12 cellular contexts compared by ENCODE assay signal in genomic region chr13:33284016-33284415, GRCh38. TPM values are rescaled to one million over a fixed set of nuclear protein-coding genes. Genes with fewer than 3 reads are reported as not detected.
A peak's percentile ranks its signal among the peaks of the same experiment; 100 is the strongest.
DNase-seq lines count a peak whose midpoint lies in the region; ATAC-seq and TF ChIP-seq lines count a peak whose summit lies in the region.
"Had no signal": no experiment of that assay in that cellular context is flagged by ENCODE, and none has a peak within 500 bp of the region (broad histone marks: within the 10 kb centered on the region; RNA-seq: fewer than 3 reads in every experiment).

No MANE protein-coding gene starts in this region.

- ATAC-seq in Right ventricle myocardium superior (ENCODE audit: poor library complexity): no peak
- ATAC-seq in GM21529 (IDR thresholded peaks at IDR 0.05; ENCODE audit: unreplicated experiment): no peak
- no peak for ATAC-seq in GM19452 (IDR thresholded peaks at IDR 0.05; ENCODE audit: unreplicated experiment)
- ATAC-seq: GM12878, left lobe of liver had no signal

- 49 to 52% methylated on average over 1 of the region's 1 CpG for WGBS in esophagus squamous epithelium, 2 donors

- H3K4me1 ChIP-seq in right atrium auricular region (peaks cover 0 to 48% of the 10 kb centered on the region in 2 donors), esophagus squamous epithelium (peaks cover 13 to 66% (median 14%) of the 10 kb centered on the region in 3 donors), neural progenitor cell (peaks cover 12% of the 10 kb centered on the region)

- H4K20me1 ChIP-seq in neural progenitor cell (ENCODE audit: low read depth): no peaks in the 10 kb centered on the region

- no peaks in the 10 kb centered on the region for H3K27me3 Mint-ChIP-seq in neural progenitor cell (ENCODE audit: insufficient read depth, low read depth)

- no peaks in the 10 kb centered on the region for H3K36me3 Mint-ChIP-seq in neural progenitor cell
- H3K36me3 Mint-ChIP-seq: activated naive CD8-positive, alpha-beta T cell treated with anti-CD3 and anti-CD28 coated beads, Interleukin-2, amount 10 ng/mL, durations not matched to agents 7 days and 5 days had no signal

- intact Hi-C loops in Right ventricle myocardium superior (cut with DNase I): loop anchor here (10.0 kb wide), 2 partner anchors 49 to 261 kb away; no protein-coding TSS in a partner anchor
- intact Hi-C loops in esophagus squamous epithelium (cut with DNase I): no loop called here

- peaks cover 36% of the 10 kb centered on the region for H3K4me1 Mint-ChIP-seq in neural progenitor cell

- peak overlapping the region; percentile 62 to 77 for H3K4me3 ChIP-seq in right atrium auricular region
- peak overlapping the region; percentile 31 to 75 (median 64) for H3K4me3 ChIP-seq in esophagus squamous epithelium
- H3K4me3 ChIP-seq in neural progenitor cell: no peak overlapping the region

- peak overlapping the region; percentile 91 for H3K4me3 Mint-ChIP-seq in neural progenitor cell

- H3K36me3 ChIP-seq in right atrium auricular region (no peaks in the 10 kb centered on the region), esophagus squamous epithelium (no peaks in the 10 kb centered on the region), neural progenitor cell (no peaks in the 10 kb centered on the region)

- no peaks in the 10 kb centered on the region for H3K27me3 ChIP-seq in right atrium auricular region
- peaks cover 0 to 3% (median 0%) of the 10 kb centered on the region in 4 donors for H3K27me3 ChIP-seq in esophagus squamous epithelium
- H3K27me3 ChIP-seq in neural progenitor cell: no peaks in the 10 kb centered on the region

- no peaks in the 10 kb centered on the region for H3F3A ChIP-seq in neural progenitor cell (ENCODE audit: low read depth)

- no peak overlapping the region for H3K27ac Mint-ChIP-seq in neural progenitor cell
- H3K27ac Mint-ChIP-seq: activated naive CD8-positive, alpha-beta T cell treated with anti-CD3 and anti-CD28 coated beads, Interleukin-2, amount 10 ng/mL, durations not matched to agents 7 days and 5 days had no signal

- TF ChIP-seq POLR2A in esophagus squamous epithelium (IDR thresholded peaks at IDR 0.05): no peak

- no peak overlapping the region for H3K9ac ChIP-seq in neural progenitor cell

- H3K9me3 ChIP-seq in right atrium auricular region (no peaks in the 10 kb centered on the region), esophagus squamous epithelium (no peaks in the 10 kb centered on the region), neural progenitor cell (ENCODE audit: low read depth) (no peaks in the 10 kb centered on the region)

- DNase-seq in right atrium auricular region (ENCODE audit: low spot score) (no peak), Right ventricle myocardium superior (no peak), esophagus squamous epithelium (lab: John Stamatoyannopoulos, UW) (no peak), neural progenitor cell (ENCODE audit: low spot score) (no peak), NCI-H1092 (lab: John Stamatoyannopoulos, UW) (no peak)
- no peak for DNase-seq in activated CD4-positive, CD25-positive, alpha-beta regulatory T cell (lab: John Stamatoyannopoulos, UW)
- DNase-seq: activated CD4-positive, CD25-positive, alpha-beta regulatory T cell treated with anti-CD3 and anti-CD28 coated beads, Interleukin-2, amount 50 U/mL, for 72 hours; activated naive CD8-positive, alpha-beta T cell treated with anti-CD3 and anti-CD28 coated beads, Interleukin-2, amount 10 ng/mL, durations not matched to agents 7 days and 5 days had no signal

- H3K27ac ChIP-seq in right atrium auricular region (peak overlapping the region; percentile 92 to 98), esophagus squamous epithelium (peak overlapping the region in 3 of 4 donors; percentile 36 to 95 (median 92)), neural progenitor cell (no peak overlapping the region)

- H3K9me3 Mint-ChIP-seq in neural progenitor cell: no peaks in the 10 kb centered on the region
- H3K9me3 Mint-ChIP-seq: activated naive CD8-positive, alpha-beta T cell treated with anti-CD3 and anti-CD28 coated beads, Interleukin-2, amount 10 ng/mL, durations not matched to agents 7 days and 5 days had no signal

- H3K4me2 ChIP-seq in neural progenitor cell: peak overlapping the region; percentile 80

- H2AFZ ChIP-seq in neural progenitor cell (replicated peaks): no peak overlapping the region

- H3K79me2 ChIP-seq in neural progenitor cell (ENCODE audit: low read depth): no peaks in the 10 kb centered on the region

- TF ChIP-seq CTCF in right atrium auricular region (IDR thresholded peaks at IDR 0.05) (no peak), esophagus squamous epithelium (IDR thresholded peaks at IDR 0.05) (no peak), neural progenitor cell (IDR thresholded peaks at IDR 0.05) (no peak)

RNA-seq across cellular contexts. Expression of gene STARD13, which starts 1.5 kb away (rescaled TPM):
- total RNA-seq in right atrium auricular region (10 to 100 TPM; 21.6 to 23.3 TPM), Right ventricle myocardium superior (36.4 TPM), esophagus squamous epithelium (10 to 100 TPM in 1 of 4 donors, 1 to 10 TPM in 3; 1.3 to 18.7 (median 4.4) TPM), neural progenitor cell (ENCODE audit: low replicate concordance) (2.0 and 3.1 TPM in 2 replicates)
